In genomic region chr17:4900231-4901107, GRCh38 we compare ENCODE assay signal across 9 cellular contexts. TPM values are rescaled to one million over a fixed set of nuclear protein-coding genes. Genes with fewer than 3 reads are reported as not detected.
DNase-seq lines count a peak whose midpoint lies in the region; ATAC-seq, FAIRE-seq and TF ChIP-seq lines count a peak whose summit lies in the region.
"Had no signal": no experiment of that assay in that cellular context is flagged by ENCODE, and none has a peak within 500 bp of the region (broad histone marks: within the 10 kb centered on the region; RNA-seq: fewer than 3 reads in every experiment).

No MANE protein-coding gene starts in this region.

- no peak for DNase-seq in GM18507 (ENCODE audit: extremely low spot score, insufficient read length, low read depth)
- DNase-seq in activated T-helper 1 cell treated with anti-CD3 and anti-CD28 coated beads, Interleukin-12 subunit alpha, Interleukin-12 subunit beta, Interleukin-2, Interleukin-4 antibody, amounts not matched to agents 30 ng/mL and 10 ng/mL and 1 ng/mL, durations not matched to agents 14 hours and 24 hours and 36 hours (ENCODE audit: low spot score): peak; percentile 54
- DNase-seq in left ventricle myocardium inferior: no peak
- peak; percentile 49 for DNase-seq in stimulated activated CD4-positive, alpha-beta T cell treated with anti-CD3 and anti-CD28 coated beads, Interleukin-15, amount 100 ng/mL, for 24 hours
- DNase-seq in Ammon's horn (ENCODE audit: low spot score): no peak
- no peak for DNase-seq in medulla oblongata (ENCODE audit: extremely low spot score)
- no peak for DNase-seq in dedifferentiated amniotic fluid mesenchymal stem cell (ENCODE audit: extremely low spot score)

- peaks cover 4% of the 10 kb centered on the region for H3K36me3 Mint-ChIP-seq in activated T-helper 1 cell treated with anti-CD3 and anti-CD28 coated beads, Interleukin-12 subunit alpha, Interleukin-12 subunit beta, Interleukin-2, Interleukin-4 antibody, amounts not matched to agents 30 ng/mL and 10 ng/mL and 1 ng/mL, durations not matched to agents 14 hours and 24 hours and 36 hours (ENCODE audit: low read depth)

- no peaks in the 10 kb centered on the region for H3K9me3 ChIP-seq in left ventricle myocardium inferior (replicated peaks)

- peak; percentile 24 for FAIRE-seq in GM18507 (lab: Jason Lieb, UNC)

- no peak overlapping the region for H3K27ac ChIP-seq in left ventricle myocardium inferior (replicated peaks)

- peaks cover 8% of the 10 kb centered on the region for H3K27me3 Mint-ChIP-seq in activated T-helper 1 cell treated with anti-CD3 and anti-CD28 coated beads, Interleukin-12 subunit alpha, Interleukin-12 subunit beta, Interleukin-2, Interleukin-4 antibody, amounts not matched to agents 30 ng/mL and 10 ng/mL and 1 ng/mL, durations not matched to agents 14 hours and 24 hours and 36 hours (ENCODE audit: insufficient read depth)

- peak overlapping the region; percentile 87 for H3K4me3 Mint-ChIP-seq in activated T-helper 1 cell treated with anti-CD3 and anti-CD28 coated beads, Interleukin-12 subunit alpha, Interleukin-12 subunit beta, Interleukin-2, Interleukin-4 antibody, amounts not matched to agents 30 ng/mL and 10 ng/mL and 1 ng/mL, durations not matched to agents 14 hours and 24 hours and 36 hours

- H3K36me3 ChIP-seq in left ventricle myocardium inferior: peaks cover 15% of the 10 kb centered on the region

- no peak for ATAC-seq in HG03095 (IDR thresholded peaks at IDR 0.05; ENCODE audit: unreplicated experiment)

- peaks cover 25% of the 10 kb centered on the region for H3K4me1 Mint-ChIP-seq in activated T-helper 1 cell treated with anti-CD3 and anti-CD28 coated beads, Interleukin-12 subunit alpha, Interleukin-12 subunit beta, Interleukin-2, Interleukin-4 antibody, amounts not matched to agents 30 ng/mL and 10 ng/mL and 1 ng/mL, durations not matched to agents 14 hours and 24 hours and 36 hours (ENCODE audit: low read depth)

- intact Hi-C loops in activated T-helper 1 cell treated with anti-CD3 and anti-CD28 coated beads, Interleukin-12 subunit alpha, Interleukin-12 subunit beta, Interleukin-2, Interleukin-4 antibody, amounts not matched to agents 30 ng/mL and 10 ng/mL and 1 ng/mL, durations not matched to agents 14 hours and 24 hours and 36 hours (cut with micrococcal nuclease): loop anchor here (5.0 kb wide), 1 partner anchor 333 kb away; no protein-coding TSS in a partner anchor
- intact Hi-C loops in left ventricle myocardium inferior (cut with micrococcal nuclease): no loop called here

- H3K9me3 Mint-ChIP-seq in activated T-helper 1 cell treated with anti-CD3 and anti-CD28 coated beads, Interleukin-12 subunit alpha, Interleukin-12 subunit beta, Interleukin-2, Interleukin-4 antibody, amounts not matched to agents 30 ng/mL and 10 ng/mL and 1 ng/mL, durations not matched to agents 14 hours and 24 hours and 36 hours: no peaks in the 10 kb centered on the region

- H3K27me3 ChIP-seq in left ventricle myocardium inferior (ENCODE audit: low read depth): peaks cover 39% of the 10 kb centered on the region

- peak overlapping the region; percentile 67 for H3K4me3 ChIP-seq in left ventricle myocardium inferior

- peaks cover 44% of the 10 kb centered on the region for H3K4me1 ChIP-seq in left ventricle myocardium inferior

- no peak for TF ChIP-seq CTCF in left ventricle myocardium inferior (IDR thresholded peaks at IDR 0.05; ENCODE audit: borderline replicate concordance)

- peak overlapping the region; percentile 79 for H3K27ac Mint-ChIP-seq in activated T-helper 1 cell treated with anti-CD3 and anti-CD28 coated beads, Interleukin-12 subunit alpha, Interleukin-12 subunit beta, Interleukin-2, Interleukin-4 antibody, amounts not matched to agents 30 ng/mL and 10 ng/mL and 1 ng/mL, durations not matched to agents 14 hours and 24 hours and 36 hours

RNA-seq across cellular contexts. Expression of gene C17orf107, which starts 1.1 kb away (rescaled TPM):
- 1.3 and 1.8 TPM in 2 replicates for total RNA-seq in activated T-helper 1 cell treated with anti-CD3 and anti-CD28 coated beads, Interleukin-12 subunit alpha, Interleukin-12 subunit beta, Interleukin-2, Interleukin-4 antibody, amounts not matched to agents 30 ng/mL and 10 ng/mL and 1 ng/mL, durations not matched to agents 14 hours and 24 hours and 36 hours
- 0.80 TPM for total RNA-seq in left ventricle myocardium inferior

RNA-seq across cellular contexts. Expression of gene CHRNE, which starts 2.4 kb away (rescaled TPM):
- 0.52 and 0.61 TPM in 2 replicates for total RNA-seq in activated T-helper 1 cell treated with anti-CD3 and anti-CD28 coated beads, Interleukin-12 subunit alpha, Interleukin-12 subunit beta, Interleukin-2, Interleukin-4 antibody, amounts not matched to agents 30 ng/mL and 10 ng/mL and 1 ng/mL, durations not matched to agents 14 hours and 24 hours and 36 hours
- 1.5 TPM for total RNA-seq in left ventricle myocardium inferior

RNA-seq across cellular contexts. Expression of gene GP1BA, which starts 31.6 kb away (rescaled TPM):
- total RNA-seq in activated T-helper 1 cell treated with anti-CD3 and anti-CD28 coated beads, Interleukin-12 subunit alpha, Interleukin-12 subunit beta, Interleukin-2, Interleukin-4 antibody, amounts not matched to agents 30 ng/mL and 10 ng/mL and 1 ng/mL, durations not matched to agents 14 hours and 24 hours and 36 hours: not detected in 2 replicates
- 0.22 TPM for total RNA-seq in left ventricle myocardium inferior
- total RNA-seq: lung microvascular endothelial cell had no signal

RNA-seq across cellular contexts. Expression of gene SLC25A11, which starts 39.4 kb away (rescaled TPM):
- 111 and 116 TPM in 2 replicates for total RNA-seq in activated T-helper 1 cell treated with anti-CD3 and anti-CD28 coated beads, Interleukin-12 subunit alpha, Interleukin-12 subunit beta, Interleukin-2, Interleukin-4 antibody, amounts not matched to agents 30 ng/mL and 10 ng/mL and 1 ng/mL, durations not matched to agents 14 hours and 24 hours and 36 hours
- 219 TPM for total RNA-seq in left ventricle myocardium inferior

RNA-seq across cellular contexts. Expression of gene RNF167, which starts 39.6 kb away (rescaled TPM):
- 138 and 140 TPM in 2 replicates for total RNA-seq in activated T-helper 1 cell treated with anti-CD3 and anti-CD28 coated beads, Interleukin-12 subunit alpha, Interleukin-12 subunit beta, Interleukin-2, Interleukin-4 antibody, amounts not matched to agents 30 ng/mL and 10 ng/mL and 1 ng/mL, durations not matched to agents 14 hours and 24 hours and 36 hours
- total RNA-seq in left ventricle myocardium inferior: 90.7 TPM

Comparison
In these comparisons a context has a peak if more than half of its experiments do, and no peak if none do; other contexts are left out.
1. DNase-seq: peak in activated T-helper 1 cell treated with anti-CD3 and anti-CD28 coated beads, Interleukin-12 subunit alpha, Interleukin-12 subunit beta, Interleukin-2, Interleukin-4 antibody, amounts not matched to agents 30 ng/mL and 10 ng/mL and 1 ng/mL, durations not matched to agents 14 hours and 24 hours and 36 hours (single experiment) and stimulated activated CD4-positive, alpha-beta T cell treated with anti-CD3 and anti-CD28 coated beads, Interleukin-15, amount 100 ng/mL, for 24 hours (single experiment); none in GM18507 (single experiment), left ventricle myocardium inferior (single experiment), Ammon's horn (single experiment), medulla oblongata (single experiment) and dedifferentiated amniotic fluid mesenchymal stem cell (single experiment).